ENCODE assay signal across 9 cellular contexts in the genomic region with DNA sequence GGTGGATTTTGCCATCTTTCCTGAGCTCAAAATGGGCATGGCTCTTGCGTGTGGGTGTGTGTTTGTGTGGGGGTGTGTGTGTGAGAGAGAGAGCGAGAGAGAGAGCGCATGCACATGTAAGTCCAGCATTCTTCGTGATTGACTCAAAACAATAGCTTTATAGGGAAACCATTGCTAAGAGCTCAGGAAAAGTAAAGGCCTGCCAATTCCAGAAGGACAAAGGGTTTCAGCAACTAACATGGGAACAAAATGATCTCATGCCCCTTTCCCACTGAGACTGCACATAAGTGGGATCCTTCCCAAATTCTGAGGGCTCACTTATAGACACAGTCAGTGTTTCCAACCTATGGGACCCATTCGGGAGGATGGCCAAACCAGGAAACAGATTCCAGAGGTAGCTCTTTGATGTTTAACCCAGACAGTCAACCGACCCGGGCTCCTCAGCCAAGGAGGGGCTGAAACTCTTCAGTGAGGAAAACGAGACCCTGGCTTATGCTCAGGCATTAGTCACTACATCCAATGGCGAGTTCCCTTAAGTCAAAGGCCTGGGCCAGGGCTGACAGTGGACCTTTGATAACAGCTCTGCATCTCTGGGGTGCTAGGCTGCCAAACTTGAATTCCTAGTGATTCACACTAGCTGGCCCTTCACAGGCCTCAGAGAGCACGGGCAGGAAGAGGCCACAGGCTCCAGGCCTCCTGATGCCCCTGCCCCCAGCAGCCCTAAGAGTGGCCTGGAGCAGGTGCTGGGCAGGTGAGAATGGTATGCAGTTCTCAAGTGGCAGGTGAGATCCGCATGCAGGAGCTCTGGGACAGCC.
A peak's percentile ranks its signal among the peaks of the same experiment; 100 is the strongest.
DNase-seq lines count a peak whose midpoint lies in the region; ATAC-seq, FAIRE-seq and TF ChIP-seq lines count a peak whose summit lies in the region.
"Had no signal": no experiment of that assay in that cellular context is flagged by ENCODE, and none has a peak within 500 bp of the region (broad histone marks: within the 10 kb centered on the region; RNA-seq: fewer than 3 reads in every experiment).

No MANE protein-coding gene starts in this region.

- no peaks in the 10 kb centered on the region for H3K27me3 Mint-ChIP-seq in endodermal cell (ENCODE audit: insufficient read depth)
- H3K27me3 Mint-ChIP-seq in stimulated activated naive CD8-positive, alpha-beta T cell treated with anti-CD3 and anti-CD28 coated beads, Interleukin-15, amount 100 ng/mL, for 72 hours: no peaks in the 10 kb centered on the region
- no peaks in the 10 kb centered on the region for H3K27me3 Mint-ChIP-seq in activated CD4-positive, alpha-beta T cell treated with anti-CD3 and anti-CD28 coated beads, Interleukin-2, amount 10 ng/mL, durations not matched to agents 24 days and 14 days

- H3K4me1 Mint-ChIP-seq in endodermal cell: peaks cover 62% of the 10 kb centered on the region
- H3K4me1 Mint-ChIP-seq in stimulated activated naive CD8-positive, alpha-beta T cell treated with anti-CD3 and anti-CD28 coated beads, Interleukin-15, amount 100 ng/mL, for 72 hours: no peaks in the 10 kb centered on the region
- no peaks in the 10 kb centered on the region for H3K4me1 Mint-ChIP-seq in activated CD4-positive, alpha-beta T cell treated with anti-CD3 and anti-CD28 coated beads, Interleukin-2, amount 10 ng/mL, durations not matched to agents 24 days and 14 days

- DNase-seq in LHCN-M2 (ENCODE audit: low read depth): peak; percentile 80
- peak; percentile 81 for DNase-seq in endodermal cell
- DNase-seq in midbrain (lab: John Stamatoyannopoulos, UW): peak; percentile 22
- DNase-seq in upper lobe of right lung: no peak
- DNase-seq in D721Med (ENCODE audit: insufficient read length, low spot score): no peak
- DNase-seq in stimulated activated naive CD8-positive, alpha-beta T cell treated with anti-CD3 and anti-CD28 coated beads, Interleukin-15, amount 100 ng/mL, for 72 hours: no peak
- no peak for DNase-seq in activated CD4-positive, alpha-beta T cell treated with anti-CD3 and anti-CD28 coated beads, Interleukin-2, amount 10 ng/mL, durations not matched to agents 24 days and 14 days
- no peak for DNase-seq in SK-N-DZ (ENCODE audit: low spot score)
- DNase-seq: activated T-cell treated with anti-CD3 and anti-CD28 coated beads for 4 hours had no signal

- no peak overlapping the region for H3K9ac ChIP-seq in endodermal cell (ENCODE audit: extremely low read depth, low read length, poor library complexity, severe bottlenecking)

- peak overlapping the region; percentile 56 for H3K27ac Mint-ChIP-seq in endodermal cell
- H3K27ac Mint-ChIP-seq in stimulated activated naive CD8-positive, alpha-beta T cell treated with anti-CD3 and anti-CD28 coated beads, Interleukin-15, amount 100 ng/mL, for 72 hours: no peak overlapping the region
- H3K27ac Mint-ChIP-seq in activated CD4-positive, alpha-beta T cell treated with anti-CD3 and anti-CD28 coated beads, Interleukin-2, amount 10 ng/mL, durations not matched to agents 24 days and 14 days: no peak overlapping the region

- H3K36me3 Mint-ChIP-seq in endodermal cell (ENCODE audit: low read depth): no peaks in the 10 kb centered on the region
- H3K36me3 Mint-ChIP-seq in activated CD4-positive, alpha-beta T cell treated with anti-CD3 and anti-CD28 coated beads, Interleukin-2, amount 10 ng/mL, durations not matched to agents 24 days and 14 days (ENCODE audit: low read depth): no peaks in the 10 kb centered on the region

- H3K9me3 Mint-ChIP-seq in endodermal cell: no peaks in the 10 kb centered on the region
- no peaks in the 10 kb centered on the region for H3K9me3 Mint-ChIP-seq in stimulated activated naive CD8-positive, alpha-beta T cell treated with anti-CD3 and anti-CD28 coated beads, Interleukin-15, amount 100 ng/mL, for 72 hours
- no peaks in the 10 kb centered on the region for H3K9me3 Mint-ChIP-seq in activated CD4-positive, alpha-beta T cell treated with anti-CD3 and anti-CD28 coated beads, Interleukin-2, amount 10 ng/mL, durations not matched to agents 24 days and 14 days

- TF ChIP-seq CTCF in endodermal cell (conservative IDR thresholded peaks at IDR 0.05) (no peak), upper lobe of right lung (IDR thresholded peaks at IDR 0.05) (no peak), D721Med (IDR thresholded peaks at IDR 0.05; ENCODE audit: insufficient read depth, missing control alignments) (no peak)

- 84 to 85% methylated on average over 10 to 11 of the region's 11 CpGs for WGBS in endodermal cell (ENCODE audit: insufficient coverage in 1 of 2, insufficient read length in 1 of 2), 2 experiments

- H3K4me1 ChIP-seq in endodermal cell (ENCODE audit: control insufficient read depth, insufficient read depth, low read length): peaks cover 5% of the 10 kb centered on the region
- no peaks in the 10 kb centered on the region for H3K4me1 ChIP-seq in upper lobe of right lung

- ATAC-seq in upper lobe of right lung: peak; percentile 70
- ATAC-seq in stimulated activated naive CD8-positive, alpha-beta T cell treated with anti-CD3 and anti-CD28 coated beads, Interleukin-15, amount 100 ng/mL, for 72 hours: no peak

- H3K27me3 ChIP-seq in endodermal cell (ENCODE audit: control insufficient read depth, insufficient read depth, low read length, poor library complexity, severe bottlenecking): no peaks in the 10 kb centered on the region
- H3K27me3 ChIP-seq in upper lobe of right lung: no peaks in the 10 kb centered on the region

- H3K4me3 ChIP-seq in endodermal cell (ENCODE audit: low read length) (no peak overlapping the region), upper lobe of right lung (no peak overlapping the region)

- no peaks in the 10 kb centered on the region for H3K36me3 ChIP-seq in endodermal cell (ENCODE audit: control insufficient read depth, insufficient read depth, low read length)
- no peaks in the 10 kb centered on the region for H3K36me3 ChIP-seq in upper lobe of right lung

- H3K27ac ChIP-seq in endodermal cell (ENCODE audit: low read depth, low read length) (no peak overlapping the region), upper lobe of right lung (peak overlapping the region; percentile 37)

- no peak for FAIRE-seq in D721Med (lab: Jason Lieb, UNC)

- H3K4me3 Mint-ChIP-seq in endodermal cell: no peak overlapping the region
- no peak overlapping the region for H3K4me3 Mint-ChIP-seq in stimulated activated naive CD8-positive, alpha-beta T cell treated with anti-CD3 and anti-CD28 coated beads, Interleukin-15, amount 100 ng/mL, for 72 hours
- no peak overlapping the region for H3K4me3 Mint-ChIP-seq in activated CD4-positive, alpha-beta T cell treated with anti-CD3 and anti-CD28 coated beads, Interleukin-2, amount 10 ng/mL, durations not matched to agents 24 days and 14 days

- H3K9me3 ChIP-seq in endodermal cell (ENCODE audit: control insufficient read depth, low read length) (no peaks in the 10 kb centered on the region), upper lobe of right lung (no peaks in the 10 kb centered on the region)

- intact Hi-C loops in upper lobe of right lung (cut with DNase I): no loop called here
- intact Hi-C loops in activated CD4-positive, alpha-beta T cell treated with anti-CD3 and anti-CD28 coated beads, Interleukin-2, amount 10 ng/mL, durations not matched to agents 24 days and 14 days (cut with micrococcal nuclease): no loop called here

Comparison
In these comparisons a context has a peak if more than half of its experiments do, and no peak if none do; other contexts are left out.
1. DNase-seq: peak in LHCN-M2 (single experiment), endodermal cell (single experiment) and midbrain (single experiment); none in upper lobe of right lung (single experiment), D721Med (single experiment), stimulated activated naive CD8-positive, alpha-beta T cell treated with anti-CD3 and anti-CD28 coated beads, Interleukin-15, amount 100 ng/mL, for 72 hours (0 of 2), activated CD4-positive, alpha-beta T cell treated with anti-CD3 and anti-CD28 coated beads, Interleukin-2, amount 10 ng/mL, durations not matched to agents 24 days and 14 days (single experiment) and SK-N-DZ (single experiment).